ENCODE assay signal across 34 cellular contexts in the genomic region with DNA sequence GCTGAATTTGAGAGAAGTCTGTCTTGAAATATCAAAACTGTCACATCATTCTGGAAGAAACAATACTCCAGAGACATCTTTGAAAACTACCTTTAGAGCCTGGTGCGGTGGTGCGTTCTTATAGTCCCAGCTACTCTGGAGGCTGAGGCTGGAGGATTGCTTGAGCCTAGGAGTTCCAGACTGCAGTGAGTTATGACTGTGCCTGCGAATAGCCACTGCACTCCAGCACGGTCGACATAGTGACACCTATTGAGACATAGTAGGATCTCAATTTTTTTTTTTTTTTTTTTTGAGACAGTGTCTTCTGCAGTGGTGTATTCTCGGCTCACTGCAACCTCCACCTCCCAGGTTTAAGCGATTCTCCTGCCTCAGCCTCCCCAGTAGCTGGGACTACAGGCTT. TPM values are rescaled to one million over a fixed set of nuclear protein-coding genes. Genes with fewer than 3 reads are reported as not detected.
A peak's percentile ranks its signal among the peaks of the same experiment; 100 is the strongest.
DNase-seq lines count a peak whose midpoint lies in the region; ATAC-seq, FAIRE-seq and TF ChIP-seq lines count a peak whose summit lies in the region.
"Had no signal": no experiment of that assay in that cellular context is flagged by ENCODE, and none has a peak within 500 bp of the region (broad histone marks: within the 10 kb centered on the region; RNA-seq: fewer than 3 reads in every experiment).

No MANE protein-coding gene starts in this region.

- no peak overlapping the region for H3K9ac ChIP-seq in HepG2 (ENCODE audit: insufficient read depth, low read depth, low read length)

- in situ Hi-C loops in HepG2 (cut with HindIII; ENCODE audit: extremely low pct_ligation_motif_present, low pct_unique_long_range_greater_than_20kb) = no loop called here
- in situ Hi-C loops in Panc1 (cut with HindIII; ENCODE audit: low pct_unique_long_range_greater_than_20kb, low sequenced_read_pairs) = no loop called here

- peak overlapping the region in 1 of 3 experiments; percentile 95; a peak in 2 of 6 replicates for H3K4me3 ChIP-seq in HepG2 (replicated peaks in 1 of 3; ENCODE audit: insufficient read depth in 1 of 3, low read depth in 2 of 3, low read length in 3 of 3)
- H3K4me3 ChIP-seq in right lobe of liver = no peak overlapping the region
- H3K4me3 ChIP-seq in Panc1 (ENCODE audit: low read depth in 2 of 2, low read length in 2 of 2) = peak overlapping the region; percentile 67 to 85
- H3K4me3 ChIP-seq: heart right ventricle, lung, ovary, SJCRH30, suprapubic skin had no signal

- TF ChIP-seq CTCF in HepG2 (CRISPR knock-in tag; IDR thresholded peaks at IDR 0.05) (no peak), right lobe of liver (IDR thresholded peaks at IDR 0.05) (no peak), Panc1 (IDR thresholded peaks at IDR 0.05) (no peak)

- peak overlapping the region; percentile 56 for H3K27ac ChIP-seq in HepG2 (ENCODE audit: extremely low read length, insufficient read depth, low read length)
- H3K27ac ChIP-seq in right lobe of liver = no peak overlapping the region
- peak overlapping the region; percentile 90; the same call in 1 of the 2 replicates for H3K27ac ChIP-seq in Panc1 (ENCODE audit: low read length)
- peak overlapping the region; percentile 99 for H3K27ac ChIP-seq in epithelial cell of prostate
- H3K27ac ChIP-seq: heart right ventricle, ovary, SJCRH30 had no signal

- TF ChIP-seq EP300 in HepG2 (IDR thresholded peaks at IDR 0.05; ENCODE audit: low read depth in 2 of 2, low read length in 2 of 2) (no peak), HepG2 (CRISPR knock-in tag; IDR thresholded peaks at IDR 0.05; ENCODE audit: borderline replicate concordance) (no peak)

- WGBS in HepG2 (ENCODE audit: low lambda C conversion rate) = 55% methylated on average over 6 of the region's 7 CpGs
- WGBS in right lobe of liver (ENCODE audit: insufficient coverage, low coverage, low lambda C conversion rate, missing lambda C conversion rate) = 70% methylated on average over 6 of the region's 7 CpGs

- BruUV-seq in HepG2 (replicated peaks; lab: Mats Ljungman, UMichigan) (no TSS peak), Panc1 (replicated peaks; lab: Mats Ljungman, UMichigan) (no TSS peak)

- peaks cover 70% of the 10 kb centered on the region for H3K4me1 ChIP-seq in HepG2 (ENCODE audit: insufficient read depth, low read length)
- peaks cover 0 to 42% (median 21%) of the 10 kb centered on the region in 4 donors for H3K4me1 ChIP-seq in right lobe of liver
- peaks cover 34% of the 10 kb centered on the region for H3K4me1 ChIP-seq in Panc1 (ENCODE audit: control insufficient read depth, insufficient read depth, low read length)
- H3K4me1 ChIP-seq: SJCRH30 had no signal

- no peak overlapping the region for H2AFZ ChIP-seq in HepG2 (ENCODE audit: low read length)

- no peak for TF ChIP-seq RAD21 in HepG2 (CRISPR knock-in tag; IDR thresholded peaks at IDR 0.05)

- H4K20me1 ChIP-seq in HepG2 (ENCODE audit: insufficient read depth, low read length) = no peaks in the 10 kb centered on the region

- H3K9me3 ChIP-seq in HepG2 (ENCODE audit: low read length) (no peaks in the 10 kb centered on the region), right lobe of liver (no peaks in the 10 kb centered on the region), Panc1 (ENCODE audit: control insufficient read depth, insufficient read depth, low read depth, low read length) (no peaks in the 10 kb centered on the region)
- H3K9me3 ChIP-seq: heart right ventricle, ovary, SJCRH30, suprapubic skin had no signal

- no peak for DNase-seq in HepG2 (ENCODE audit: low spot score)
- no peak for DNase-seq in right lobe of liver
- DNase-seq in Panc1 (ENCODE audit: low read depth, low spot score) = no peak
- DNase-seq in epithelial cell of prostate (ENCODE audit: low read depth, low spot score) = no peak
- DNase-seq in amygdala (lab: John Stamatoyannopoulos, UW) = no peak
- no peak for DNase-seq in C1 segment of cervical spinal cord (lab: John Stamatoyannopoulos, UW)
- DNase-seq: activated CD4-positive, alpha-beta T cell treated with anti-CD3 and anti-CD28 coated beads, Interleukin-2, amount 10 ng/mL, durations not matched to agents 24 days and 14 days; activated gamma-delta T cell treated with Interleukin-2 at 50 U/mL for 16 hours; activated T-cell treated with anti-CD3 and anti-CD28 coated beads, Interleukin-2, amount 50 U/mL, for 24 hours; CD4-positive, CD25-positive, alpha-beta regulatory T cell; DMS79 treated with DMSO at 0.1 percent for 48 hours; foreskin melanocyte; heart right ventricle; NCI-H1417 treated with DMSO at 0.1 percent for 48 hours; NCI-H2081; NCI-H2227 treated with DMSO at 0.1 percent for 48 hours; NCI-H526 treated with DMSO at 0.1 percent for 48 hours; NK-92 treated with Interleukin-12 subunit alpha and Interleukin-12 subunit beta, amount 100 ng/mL, for 24 hours; ovary; SJCRH30; stimulated activated naive CD4-positive, alpha-beta T cell treated with Interleukin-2 at 50 U/mL for 16 hours; T1000 had no signal

- CTCF ChIA-PET in HepG2 (lab: Yijun Ruan, JAX; ENCODE audit: low intra/inter-chr PET ratio, low total read pairs) = no interaction called here
- CTCF ChIA-PET in Panc1 (lab: Charles Lee) = interaction anchor here (0.6 kb wide), 1 partner anchor 70 kb away, joined by 3 read pairs; no protein-coding TSS in a partner anchor

- no peaks in the 10 kb centered on the region; a peak in 1 of 5 replicates for H3K27me3 ChIP-seq in HepG2 (ENCODE audit: control insufficient read depth in 1 of 2, insufficient read depth in 2 of 2, low read length in 2 of 2)
- no peaks in the 10 kb centered on the region for H3K27me3 ChIP-seq in right lobe of liver
- H3K27me3 ChIP-seq in Panc1 (ENCODE audit: control insufficient read depth, insufficient read depth, low read length) = no peaks in the 10 kb centered on the region
- H3K27me3 ChIP-seq: heart right ventricle, ovary, SJCRH30, suprapubic skin had no signal

- H3K4me2 ChIP-seq in HepG2 (ENCODE audit: low read depth, low read length) = peak overlapping the region; percentile 94

- TF ChIP-seq POLR2A in HepG2 (IDR thresholded peaks at IDR 0.05; ENCODE audit: insufficient read depth in 1 of 2, low read depth in 2 of 2, low read length in 2 of 2) (no peak), right lobe of liver (IDR thresholded peaks at IDR 0.05) (no peak)

- FAIRE-seq in HepG2 (lab: Jason Lieb, UNC) = no peak
- FAIRE-seq: A204.1, GM18507, H1, RCC 7860 had no signal

- H3K79me2 ChIP-seq in HepG2 (ENCODE audit: insufficient read depth, low read length) = peaks cover 61% of the 10 kb centered on the region

- intact Hi-C loops in HepG2 (cut with micrococcal nuclease; ENCODE audit: unreplicated experiment) (loop anchor here (10.0 kb wide), 1 partner anchor 181 kb away; a partner anchor contains a TSS), right lobe of liver (cut with DNase I) (no loop called here), Panc1 (cut with micrococcal nuclease; ENCODE audit: unreplicated experiment) (no loop called here)

- no peak for ATAC-seq in HepG2
- ATAC-seq in right lobe of liver = no peak
- no peak for ATAC-seq in Panc1
- no peak for ATAC-seq in GM18498 (IDR thresholded peaks at IDR 0.05; ENCODE audit: unreplicated experiment)
- no peak for ATAC-seq in GM21367 (IDR thresholded peaks at IDR 0.05; ENCODE audit: unreplicated experiment)
- ATAC-seq: heart right ventricle; natural killer cell treated with Interleukin-12 subunit alpha and Interleukin-12 subunit beta and Interleukin-15 and Interleukin-18, amount 100 ng/mL, for 72 hours had no signal

- POLR2A ChIA-PET in HepG2 (lab: Yijun Ruan, JAX) (interaction anchor here (1.3 to 3.8 kb wide), 3 partner anchors 26 to 70 kb away, joined by 3 to 45 read pairs (median 22); a partner anchor contains a TSS), Panc1 (lab: Charles Lee) (interaction anchor here (0.6 kb wide), 1 partner anchor 31 kb away, joined by 3 read pairs; no protein-coding TSS in a partner anchor)

- H3K36me3 ChIP-seq in HepG2 (replicated peaks in 1 of 2; ENCODE audit: control insufficient read depth in 1 of 2, insufficient read depth in 2 of 2, low read length in 2 of 2) (peaks cover 1 to 4% of the 10 kb centered on the region in 2 experiments; a peak in 3 of 5 replicates), right lobe of liver (peaks cover 0 to 7% (median 3%) of the 10 kb centered on the region in 4 donors), Panc1 (ENCODE audit: control insufficient read depth, insufficient read depth, low read length) (no peaks in the 10 kb centered on the region; the same call in none of the 2 replicates)
- H3K36me3 ChIP-seq: ovary had no signal

RNA-seq across cellular contexts. Expression of a gene that starts 11.5 kb away (rescaled TPM):
- total RNA-seq in HepG2 (2016; rRNA removed; fragmentation: Illumina TruSeq; extraction: Trizol) (11.0 and 15.3 TPM in 2 replicates), right lobe of liver (1 to 10 TPM in 3 of 6 experiments, under 1 TPM in 3; 0.37 to 1.4 (median 1.0) TPM), Panc1 (2021; ENCODE audit: unreplicated experiment) (2.7 TPM)
- total RNA-seq in HepG2 (2016; cell fraction: cytosol; rRNA removed; fragmentation: Illumina TruSeq; extraction: Trizol; ENCODE audit: low read depth) = 11.0 and 11.3 TPM in 2 replicates
- 8.7 and 17.7 TPM in 2 replicates for total RNA-seq in HepG2 (2016; cell fraction: insoluble cytoplasmic fraction; rRNA removed; fragmentation: Illumina TruSeq; extraction: Trizol)
- 18.9 and 20.5 TPM in 2 replicates for total RNA-seq in HepG2 (2016; cell fraction: membrane; rRNA removed; fragmentation: Illumina TruSeq; extraction: Trizol)
- total RNA-seq in HepG2 (2016; cell fraction: nucleus; rRNA removed; fragmentation: Illumina TruSeq; extraction: Trizol) = 17.3 and 19.2 TPM in 2 replicates
- 9.0 and 12.0 TPM in 2 replicates for polyA plus RNA-seq in HepG2 (2011; rRNA removed)
- polyA plus RNA-seq in HepG2 (2011; cell fraction: cytosol; rRNA removed) = 9.9 and 12.9 TPM in 2 replicates
- 124 and 135 TPM in 2 replicates for polyA plus RNA-seq in HepG2 (2011; cell fraction: nucleus; rRNA removed)
- 9.3 and 10.2 TPM in 2 replicates for polyA plus RNA-seq in HepG2 (2012)
- polyA plus RNA-seq in HepG2 (2016; cell fraction: cytosol; fragmentation: Illumina TruSeq; extraction: Trizol; ENCODE audit: low read depth) = 9.8 and 11.5 TPM in 2 replicates
- polyA plus RNA-seq in HepG2 (2016; cell fraction: insoluble cytoplasmic fraction; fragmentation: Illumina TruSeq; extraction: Trizol; ENCODE audit: low read depth) = 8.2 and 11.1 TPM in 2 replicates
- polyA plus RNA-seq in HepG2 (2016; cell fraction: membrane; fragmentation: Illumina TruSeq; extraction: Trizol; ENCODE audit: low read depth) = 16.8 and 17.1 TPM in 2 replicates
- 45.0 and 47.7 TPM in 2 replicates for polyA plus RNA-seq in HepG2 (2016; cell fraction: nucleus; fragmentation: Illumina TruSeq; extraction: Trizol; ENCODE audit: insufficient read depth, low read depth)
- 0.07 and 13.9 TPM in 2 replicates for polyA minus RNA-seq in HepG2 (2011; rRNA and poly(A)+ RNA removed; ENCODE audit: low replicate concordance)
- polyA minus RNA-seq in HepG2 (2011; cell fraction: cytosol; rRNA and poly(A)+ RNA removed) = 6.5 and 6.6 TPM in 2 replicates
- polyA minus RNA-seq in HepG2 (2011; cell fraction: nucleus; rRNA and poly(A)+ RNA removed) = 18.9 and 19.3 TPM in 2 replicates
- polyA plus RNA-seq in Panc1 (2012; ENCODE audit: insufficient read length) = 3.0 TPM
- total RNA-seq: HT1080, SJCRH30 had no signal
- polyA plus RNA-seq: CD4-positive, CD25-positive, alpha-beta regulatory T cell had no signal

RNA-seq across cellular contexts. Expression of a gene that starts 26.5 kb away (rescaled TPM):
- total RNA-seq in HepG2 (2016; rRNA removed; fragmentation: Illumina TruSeq; extraction: Trizol) = 12.0 and 22.4 TPM in 2 replicates
- 6.7 and 7.2 TPM in 2 replicates for total RNA-seq in HepG2 (2016; cell fraction: cytosol; rRNA removed; fragmentation: Illumina TruSeq; extraction: Trizol; ENCODE audit: low read depth)
- total RNA-seq in HepG2 (2016; cell fraction: insoluble cytoplasmic fraction; rRNA removed; fragmentation: Illumina TruSeq; extraction: Trizol) = 11.0 and 24.0 TPM in 2 replicates
- total RNA-seq in HepG2 (2016; cell fraction: membrane; rRNA removed; fragmentation: Illumina TruSeq; extraction: Trizol) = 7.2 and 7.5 TPM in 2 replicates
- total RNA-seq in HepG2 (2016; cell fraction: nucleus; rRNA removed; fragmentation: Illumina TruSeq; extraction: Trizol) = 24.0 and 31.5 TPM in 2 replicates
- 21.8 and 36.0 TPM in 2 replicates for polyA plus RNA-seq in HepG2 (2011; rRNA removed)
- 7.8 and 11.5 TPM in 2 replicates for polyA plus RNA-seq in HepG2 (2011; cell fraction: cytosol; rRNA removed)
- polyA plus RNA-seq in HepG2 (2011; cell fraction: nucleus; rRNA removed) = 218 and 255 TPM in 2 replicates
- 16.0 and 20.8 TPM in 2 replicates for polyA plus RNA-seq in HepG2 (2012)
- polyA plus RNA-seq in HepG2 (2016; cell fraction: cytosol; fragmentation: Illumina TruSeq; extraction: Trizol; ENCODE audit: low read depth) = 1.7 and 1.9 TPM in 2 replicates
- polyA plus RNA-seq in HepG2 (2016; cell fraction: insoluble cytoplasmic fraction; fragmentation: Illumina TruSeq; extraction: Trizol; ENCODE audit: low read depth) = 10.7 and 13.3 TPM in 2 replicates
- polyA plus RNA-seq in HepG2 (2016; cell fraction: membrane; fragmentation: Illumina TruSeq; extraction: Trizol; ENCODE audit: low read depth) = 3.5 and 4.4 TPM in 2 replicates
- 85.8 and 92.2 TPM in 2 replicates for polyA plus RNA-seq in HepG2 (2016; cell fraction: nucleus; fragmentation: Illumina TruSeq; extraction: Trizol; ENCODE audit: insufficient read depth, low read depth)
- polyA minus RNA-seq in HepG2 (2011; rRNA and poly(A)+ RNA removed; ENCODE audit: low replicate concordance) = 28.9 and 51.0 TPM in 2 replicates
- polyA minus RNA-seq in HepG2 (2011; cell fraction: cytosol; rRNA and poly(A)+ RNA removed) = 12.1 and 13.7 TPM in 2 replicates
- 71.7 and 79.9 TPM in 2 replicates for polyA minus RNA-seq in HepG2 (2011; cell fraction: nucleus; rRNA and poly(A)+ RNA removed)
- 10 to 100 TPM; 22.7 to 33.3 (median 27.0) TPM for total RNA-seq in right lobe of liver
- 40.2 TPM for total RNA-seq in Panc1 (2021; ENCODE audit: unreplicated experiment)
- polyA plus RNA-seq in Panc1 (2012; ENCODE audit: insufficient read length) = 30.9 TPM

RNA-seq across cellular contexts. Expression of a gene that starts 38.3 kb away (rescaled TPM):
- total RNA-seq in HepG2 (2016; rRNA removed; fragmentation: Illumina TruSeq; extraction: Trizol) (60.6 and 75.5 TPM in 2 replicates), right lobe of liver (10 to 100 TPM; 27.5 to 53.1 (median 35.2) TPM), Panc1 (2021; ENCODE audit: unreplicated experiment) (59.4 TPM)
- 31.3 and 33.5 TPM in 2 replicates for total RNA-seq in HepG2 (2016; cell fraction: cytosol; rRNA removed; fragmentation: Illumina TruSeq; extraction: Trizol; ENCODE audit: low read depth)
- total RNA-seq in HepG2 (2016; cell fraction: insoluble cytoplasmic fraction; rRNA removed; fragmentation: Illumina TruSeq; extraction: Trizol) = 61.8 and 67.5 TPM in 2 replicates
- 27.3 and 27.5 TPM in 2 replicates for total RNA-seq in HepG2 (2016; cell fraction: membrane; rRNA removed; fragmentation: Illumina TruSeq; extraction: Trizol)
- total RNA-seq in HepG2 (2016; cell fraction: nucleus; rRNA removed; fragmentation: Illumina TruSeq; extraction: Trizol) = 33.6 and 40.5 TPM in 2 replicates
- 35.0 and 37.4 TPM in 2 replicates for polyA plus RNA-seq in HepG2 (2011; rRNA removed)
- 27.9 and 33.2 TPM in 2 replicates for polyA plus RNA-seq in HepG2 (2011; cell fraction: cytosol; rRNA removed)
- polyA plus RNA-seq in HepG2 (2011; cell fraction: nucleus; rRNA removed) = 28.4 and 33.0 TPM in 2 replicates
- 35.2 and 35.3 TPM in 2 replicates for polyA plus RNA-seq in HepG2 (2012)
- 1.8 and 2.0 TPM in 2 replicates for polyA plus RNA-seq in HepG2 (2016; cell fraction: cytosol; fragmentation: Illumina TruSeq; extraction: Trizol; ENCODE audit: low read depth)
- 51.7 and 54.5 TPM in 2 replicates for polyA plus RNA-seq in HepG2 (2016; cell fraction: insoluble cytoplasmic fraction; fragmentation: Illumina TruSeq; extraction: Trizol; ENCODE audit: low read depth)
- 8.2 and 8.3 TPM in 2 replicates for polyA plus RNA-seq in HepG2 (2016; cell fraction: membrane; fragmentation: Illumina TruSeq; extraction: Trizol; ENCODE audit: low read depth)
- 43.1 and 45.5 TPM in 2 replicates for polyA plus RNA-seq in HepG2 (2016; cell fraction: nucleus; fragmentation: Illumina TruSeq; extraction: Trizol; ENCODE audit: insufficient read depth, low read depth)
- 24.4 and 79.1 TPM in 2 replicates for polyA minus RNA-seq in HepG2 (2011; rRNA and poly(A)+ RNA removed; ENCODE audit: low replicate concordance)
- polyA minus RNA-seq in HepG2 (2011; cell fraction: cytosol; rRNA and poly(A)+ RNA removed) = 48.4 and 52.7 TPM in 2 replicates
- 20.6 and 30.0 TPM in 2 replicates for polyA minus RNA-seq in HepG2 (2011; cell fraction: nucleus; rRNA and poly(A)+ RNA removed)
- 24.6 TPM for polyA plus RNA-seq in Panc1 (2012; ENCODE audit: insufficient read length)

RNA-seq across cellular contexts. Expression of a gene that starts 46.4 kb away (rescaled TPM):
- total RNA-seq in HepG2 (2016; rRNA removed; fragmentation: Illumina TruSeq; extraction: Trizol) = 20.4 and 25.5 TPM in 2 replicates
- 10.9 and 13.4 TPM in 2 replicates for total RNA-seq in HepG2 (2016; cell fraction: cytosol; rRNA removed; fragmentation: Illumina TruSeq; extraction: Trizol; ENCODE audit: low read depth)
- 22.1 and 23.8 TPM in 2 replicates for total RNA-seq in HepG2 (2016; cell fraction: insoluble cytoplasmic fraction; rRNA removed; fragmentation: Illumina TruSeq; extraction: Trizol)
- 19.2 and 23.3 TPM in 2 replicates for total RNA-seq in HepG2 (2016; cell fraction: membrane; rRNA removed; fragmentation: Illumina TruSeq; extraction: Trizol)
- 18.4 and 19.1 TPM in 2 replicates for total RNA-seq in HepG2 (2016; cell fraction: nucleus; rRNA removed; fragmentation: Illumina TruSeq; extraction: Trizol)
- polyA plus RNA-seq in HepG2 (2011; rRNA removed) = 13.0 and 16.4 TPM in 2 replicates
- 11.4 and 17.5 TPM in 2 replicates for polyA plus RNA-seq in HepG2 (2011; cell fraction: cytosol; rRNA removed)
- polyA plus RNA-seq in HepG2 (2011; cell fraction: nucleus; rRNA removed) = 53.1 and 55.7 TPM in 2 replicates
- polyA plus RNA-seq in HepG2 (2012) = 7.6 and 9.2 TPM in 2 replicates
- 11.6 and 14.4 TPM in 2 replicates for polyA plus RNA-seq in HepG2 (2016; cell fraction: cytosol; fragmentation: Illumina TruSeq; extraction: Trizol; ENCODE audit: low read depth)
- 22.2 and 26.6 TPM in 2 replicates for polyA plus RNA-seq in HepG2 (2016; cell fraction: insoluble cytoplasmic fraction; fragmentation: Illumina TruSeq; extraction: Trizol; ENCODE audit: low read depth)
- polyA plus RNA-seq in HepG2 (2016; cell fraction: membrane; fragmentation: Illumina TruSeq; extraction: Trizol; ENCODE audit: low read depth) = 17.6 and 24.0 TPM in 2 replicates
- polyA plus RNA-seq in HepG2 (2016; cell fraction: nucleus; fragmentation: Illumina TruSeq; extraction: Trizol; ENCODE audit: insufficient read depth, low read depth) = 42.7 and 46.0 TPM in 2 replicates
- polyA minus RNA-seq in HepG2 (2011; rRNA and poly(A)+ RNA removed; ENCODE audit: low replicate concordance) = 19.9 and 30.3 TPM in 2 replicates
- polyA minus RNA-seq in HepG2 (2011; cell fraction: cytosol; rRNA and poly(A)+ RNA removed) = 6.9 and 7.9 TPM in 2 replicates
- 34.2 and 38.9 TPM in 2 replicates for polyA minus RNA-seq in HepG2 (2011; cell fraction: nucleus; rRNA and poly(A)+ RNA removed)
- 10 to 100 TPM in 5 of 6 experiments, 1 to 10 TPM in 1; 9.3 to 32.5 (median 15.6) TPM for total RNA-seq in right lobe of liver
- 23.5 TPM for total RNA-seq in Panc1 (2021; ENCODE audit: unreplicated experiment)
- 27.8 TPM for polyA plus RNA-seq in Panc1 (2012; ENCODE audit: insufficient read length)

RNA-seq across cellular contexts. Expression of a gene that starts 59.4 kb away (rescaled TPM):
- total RNA-seq in HepG2 (2016; rRNA removed; fragmentation: Illumina TruSeq; extraction: Trizol) (0.04 TPM in 1 of 2 replicates, not detected in the other), right lobe of liver (1 to 10 TPM in 1 of 6 experiments, under 1 TPM in 4, not detected in 1; 0.09 to 1.4 (median 0.42) TPM), Panc1 (2021; ENCODE audit: unreplicated experiment) (0.46 TPM)
- total RNA-seq in HepG2 (2016; cell fraction: cytosol; rRNA removed; fragmentation: Illumina TruSeq; extraction: Trizol; ENCODE audit: low read depth) = not detected in 2 replicates
- total RNA-seq in HepG2 (2016; cell fraction: insoluble cytoplasmic fraction; rRNA removed; fragmentation: Illumina TruSeq; extraction: Trizol) = not detected in 2 replicates
- total RNA-seq in HepG2 (2016; cell fraction: membrane; rRNA removed; fragmentation: Illumina TruSeq; extraction: Trizol) = not detected in 2 replicates
- total RNA-seq in HepG2 (2016; cell fraction: nucleus; rRNA removed; fragmentation: Illumina TruSeq; extraction: Trizol) = not detected in 2 replicates
- 0.12 and 0.20 TPM in 2 replicates for polyA plus RNA-seq in HepG2 (2011; rRNA removed)
- polyA plus RNA-seq in HepG2 (2011; cell fraction: cytosol; rRNA removed) = 0.06 and 0.19 TPM in 2 replicates
- 0.66 and 1.2 TPM in 2 replicates for polyA plus RNA-seq in HepG2 (2011; cell fraction: nucleus; rRNA removed)
- 0.07 and 0.25 TPM in 2 replicates for polyA plus RNA-seq in HepG2 (2012)
- not detected in 2 replicates for polyA plus RNA-seq in HepG2 (2016; cell fraction: cytosol; fragmentation: Illumina TruSeq; extraction: Trizol; ENCODE audit: low read depth)
- polyA plus RNA-seq in HepG2 (2016; cell fraction: insoluble cytoplasmic fraction; fragmentation: Illumina TruSeq; extraction: Trizol; ENCODE audit: low read depth) = not detected in 2 replicates
- polyA plus RNA-seq in HepG2 (2016; cell fraction: membrane; fragmentation: Illumina TruSeq; extraction: Trizol; ENCODE audit: low read depth) = not detected in 2 replicates
- polyA plus RNA-seq in HepG2 (2016; cell fraction: nucleus; fragmentation: Illumina TruSeq; extraction: Trizol; ENCODE audit: insufficient read depth, low read depth) = not detected in 2 replicates
- 0.46 and 5.4 TPM in 2 replicates for polyA minus RNA-seq in HepG2 (2011; rRNA and poly(A)+ RNA removed; ENCODE audit: low replicate concordance)
- not detected in 2 replicates for polyA minus RNA-seq in HepG2 (2011; cell fraction: cytosol; rRNA and poly(A)+ RNA removed)
- polyA minus RNA-seq in HepG2 (2011; cell fraction: nucleus; rRNA and poly(A)+ RNA removed) = 0.50 TPM in 1 of 2 replicates, not detected in the other
- polyA plus RNA-seq in Panc1 (2012; ENCODE audit: insufficient read length) = 0.17 TPM
- total RNA-seq: activated CD4-positive, alpha-beta T cell treated with anti-CD3 and anti-CD28 coated beads, Interleukin-2, amount 10 ng/mL, durations not matched to agents 24 days and 14 days; dermis microvascular lymphatic vessel endothelial cell; H1; kidney epithelial cell; natural killer cell treated with Interleukin-12 subunit alpha and Interleukin-12 subunit beta and Interleukin-15 and Interleukin-18, amount 100 ng/mL, for 72 hours had no signal

Comparison
In these comparisons a context has a peak if more than half of its experiments do, and no peak if none do; other contexts are left out.
1. H3K27ac ChIP-seq: peak in HepG2 (single experiment), Panc1 (single experiment) and epithelial cell of prostate (single experiment); none in right lobe of liver (0 of 3).
2. H3K4me3 ChIP-seq: peak in Panc1 (2 of 2); none in right lobe of liver (0 of 3).